Comparison of ENCODE assay signal across 6 cellular contexts in genomic region chr17:60430561-60430960, GRCh38. TPM values are rescaled to one million over a fixed set of nuclear protein-coding genes. Genes with fewer than 3 reads are reported as not detected.
"Had no signal": no experiment of that assay in that cellular context is flagged by ENCODE, and none has a peak within 500 bp of the region (broad histone marks: within the 10 kb centered on the region; RNA-seq: fewer than 3 reads in every experiment).

No MANE protein-coding gene starts in this region.

RNA-seq across cellular contexts. Expression of gene CHCT1, which starts 8.3 kb away (rescaled TPM):
- total RNA-seq: M059J, PC-3, Peyer's patch, Right ventricle myocardium superior, SJSA1 had no signal
- polyA plus RNA-seq: SK-N-SH had no signal
